Comparison of ENCODE assay signal across 13 cellular contexts in the genomic region with DNA sequence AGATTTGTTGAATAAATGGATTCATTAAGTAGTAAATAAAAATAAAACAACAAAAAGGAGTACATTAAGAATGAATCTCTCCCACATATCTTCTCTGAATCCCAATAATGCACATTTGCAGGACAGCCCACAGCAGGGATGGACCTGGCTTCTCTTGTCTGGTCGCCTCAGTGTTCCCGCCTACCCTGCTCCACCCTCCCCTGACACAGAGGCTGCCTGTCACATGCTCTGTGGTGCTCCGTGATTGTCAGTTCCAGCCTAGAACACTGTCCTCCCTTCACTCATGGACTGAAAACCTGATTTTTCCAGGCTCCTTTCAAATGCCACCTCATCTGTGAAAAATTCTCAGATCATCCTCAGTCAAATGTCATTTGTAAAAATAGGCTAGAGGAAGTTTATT.
"Had no signal": no experiment of that assay in that cellular context is flagged by ENCODE, and none has a peak within 500 bp of the region (broad histone marks: within the 10 kb centered on the region; RNA-seq: fewer than 3 reads in every experiment).

No MANE protein-coding gene starts in this region.

- H3K27me3 ChIP-seq: breast epithelium had no signal

- H2AFZ ChIP-seq: hepatocyte had no signal

- DNase-seq: activated CD4-positive, alpha-beta T cell treated with anti-CD3 and anti-CD28 coated beads, Interleukin-2, amount 10 ng/mL, durations not matched to agents 7 days and 5 days; activated CD4-positive, CD25-positive, alpha-beta regulatory T cell; activated CD8-positive, alpha-beta memory T cell treated with anti-CD3 and anti-CD28 coated beads for 24 hours; activated naive CD8-positive, alpha-beta T cell treated with anti-CD3 and anti-CD28 coated beads for 36 hours; aorta; nephron progenitor cell; sigmoid colon; spleen; SW 1271 had no signal

- H3K4me2 ChIP-seq: hepatocyte had no signal

- H3K4me1 Mint-ChIP-seq: activated CD4-positive, alpha-beta T cell treated with anti-CD3 and anti-CD28 coated beads, Interleukin-2, amount 10 ng/mL, durations not matched to agents 7 days and 5 days; activated naive CD8-positive, alpha-beta T cell treated with anti-CD3 and anti-CD28 coated beads for 36 hours had no signal

- H3K9me3 Mint-ChIP-seq: activated CD4-positive, alpha-beta T cell treated with anti-CD3 and anti-CD28 coated beads, Interleukin-2, amount 10 ng/mL, durations not matched to agents 7 days and 5 days; activated naive CD8-positive, alpha-beta T cell treated with anti-CD3 and anti-CD28 coated beads for 36 hours; activated T-helper 1 cell treated with anti-CD3 and anti-CD28 coated beads, Interleukin-12 subunit alpha, Interleukin-12 subunit beta, Interleukin-2, Interleukin-4 antibody, amounts not matched to agents 30 ng/mL and 10 ng/mL and 1 ng/mL, durations not matched to agents 14 hours and 24 hours and 36 hours; nephron progenitor cell had no signal

- H3K4me3 ChIP-seq: breast epithelium, hepatocyte, sigmoid colon, spleen had no signal

- H3K27ac Mint-ChIP-seq: activated CD4-positive, alpha-beta T cell treated with anti-CD3 and anti-CD28 coated beads, Interleukin-2, amount 10 ng/mL, durations not matched to agents 7 days and 5 days; activated naive CD8-positive, alpha-beta T cell treated with anti-CD3 and anti-CD28 coated beads for 36 hours; activated T-helper 1 cell treated with anti-CD3 and anti-CD28 coated beads, Interleukin-12 subunit alpha, Interleukin-12 subunit beta, Interleukin-2, Interleukin-4 antibody, amounts not matched to agents 30 ng/mL and 10 ng/mL and 1 ng/mL, durations not matched to agents 14 hours and 24 hours and 36 hours; nephron progenitor cell; stimulated activated naive CD8-positive, alpha-beta T cell treated with anti-CD3 and anti-CD28 coated beads, Interleukin-15, Interleukin-2, amounts not matched to agents 100 ng/mL and 50 ng/mL, for 24 hours had no signal

- H3K4me3 Mint-ChIP-seq: activated CD4-positive, alpha-beta T cell treated with anti-CD3 and anti-CD28 coated beads, Interleukin-2, amount 10 ng/mL, durations not matched to agents 7 days and 5 days; activated naive CD8-positive, alpha-beta T cell treated with anti-CD3 and anti-CD28 coated beads for 36 hours; activated T-helper 1 cell treated with anti-CD3 and anti-CD28 coated beads, Interleukin-12 subunit alpha, Interleukin-12 subunit beta, Interleukin-2, Interleukin-4 antibody, amounts not matched to agents 30 ng/mL and 10 ng/mL and 1 ng/mL, durations not matched to agents 14 hours and 24 hours and 36 hours; nephron progenitor cell; stimulated activated naive CD8-positive, alpha-beta T cell treated with anti-CD3 and anti-CD28 coated beads, Interleukin-15, Interleukin-2, amounts not matched to agents 100 ng/mL and 50 ng/mL, for 24 hours had no signal

- H3K36me3 ChIP-seq: breast epithelium, sigmoid colon, spleen had no signal

- H3K27ac ChIP-seq: hepatocyte, spleen had no signal

- H3K79me2 ChIP-seq: hepatocyte had no signal

- H3K9me3 ChIP-seq: breast epithelium, sigmoid colon, spleen had no signal

- H3K4me1 ChIP-seq: breast epithelium, spleen had no signal

- H3K36me3 Mint-ChIP-seq: activated naive CD8-positive, alpha-beta T cell treated with anti-CD3 and anti-CD28 coated beads for 36 hours had no signal
